Comparison of ENCODE assay signal across 7 cellular contexts in genomic region chrX:101407167-101407747, GRCh38. TPM values are rescaled to one million over a fixed set of nuclear protein-coding genes. Genes with fewer than 3 reads are reported as not detected.
DNase-seq lines count a peak whose midpoint lies in the region; ATAC-seq, FAIRE-seq and TF ChIP-seq lines count a peak whose summit lies in the region.
"Had no signal": no experiment of that assay in that cellular context is flagged by ENCODE, and none has a peak within 500 bp of the region (broad histone marks: within the 10 kb centered on the region; RNA-seq: fewer than 3 reads in every experiment).

No MANE protein-coding gene starts in this region.

- peak overlapping the region; percentile 56 to 94 (median 80) for H3K27ac ChIP-seq in pancreas

- CTCF ChIA-PET in activated CD4-positive, alpha-beta T cell treated with anti-CD3 and anti-CD28 coated beads for 36 hours (lab: Charles Lee) = no interaction called here

- no peaks in the 10 kb centered on the region for H3K36me3 ChIP-seq in pancreas

- H3K9me3 Mint-ChIP-seq in activated CD4-positive, alpha-beta T cell treated with anti-CD3 and anti-CD28 coated beads for 36 hours (ENCODE audit: low read depth) = no peaks in the 10 kb centered on the region

- peak overlapping the region; percentile 97 for H3K27ac Mint-ChIP-seq in activated CD4-positive, alpha-beta T cell treated with anti-CD3 and anti-CD28 coated beads for 36 hours

- no peak for DNase-seq in activated CD4-positive, alpha-beta T cell treated with anti-CD3 and anti-CD28 coated beads for 36 hours
- DNase-seq in activated CD4-positive, alpha-beta T cell treated with anti-CD3 and anti-CD28 coated beads, Interleukin-2, amount 50 U/mL, for 48 hours = no peak
- DNase-seq in choroid plexus epithelial cell (ENCODE audit: low read depth) (no peak), pancreas (no peak), AG08395 (ENCODE audit: low spot score) (no peak), NCI-H1105 (lab: John Stamatoyannopoulos, UW) (no peak)

- FAIRE-seq in pancreas (lab: Jason Lieb, UNC) = no peak

- H3K36me3 Mint-ChIP-seq in activated CD4-positive, alpha-beta T cell treated with anti-CD3 and anti-CD28 coated beads for 36 hours (ENCODE audit: low read depth) = peaks cover 20% of the 10 kb centered on the region

- no peak for ATAC-seq in activated CD4-positive, alpha-beta T cell treated with anti-CD3 and anti-CD28 coated beads for 36 hours
- ATAC-seq in pancreas = peak in 1 of 4 donors; percentile 8

- POLR2A ChIA-PET in activated CD4-positive, alpha-beta T cell treated with anti-CD3 and anti-CD28 coated beads for 36 hours (lab: Charles Lee) = interaction anchor here (1.3 kb wide), 1 partner anchor 17 kb away, joined by 9 read pairs; the partner anchor contains the start of gene RPL36A

- 0 to 22% methylated on average over 15 of the region's 15 CpGs for WGBS in pancreas, 2 donors

- H3K4me3 ChIP-seq in choroid plexus epithelial cell (ENCODE audit: low read depth, low read length) (peak overlapping the region; percentile 80), pancreas (peak overlapping the region; percentile 15 to 56 (median 28))

- H3K27me3 ChIP-seq in pancreas = no peaks in the 10 kb centered on the region

- intact Hi-C loops in activated CD4-positive, alpha-beta T cell treated with anti-CD3 and anti-CD28 coated beads for 36 hours (cut with DNase I, micrococcal nuclease) = loop anchor here (1.0 to 5.0 kb wide), 5 partner anchors 16 to 585 kb away; partner anchors contain the start of genes ARMCX2 (in 1 of the 2), CENPI (in 1 of the 2), CSTF2 (in 1 of the 2) and RPL36A (in 1 of the 2)
- intact Hi-C loops in pancreas (cut with DNase I) = no loop called here

- H3K27me3 Mint-ChIP-seq in activated CD4-positive, alpha-beta T cell treated with anti-CD3 and anti-CD28 coated beads for 36 hours = no peaks in the 10 kb centered on the region

- H3K9me3 ChIP-seq in pancreas = no peaks in the 10 kb centered on the region

- no peaks in the 10 kb centered on the region for H3K4me1 ChIP-seq in pancreas

- H3K4me3 Mint-ChIP-seq in activated CD4-positive, alpha-beta T cell treated with anti-CD3 and anti-CD28 coated beads for 36 hours = peak overlapping the region; percentile 97

- H3K4me1 Mint-ChIP-seq in activated CD4-positive, alpha-beta T cell treated with anti-CD3 and anti-CD28 coated beads for 36 hours = peaks cover 21% of the 10 kb centered on the region

- TF ChIP-seq CTCF in choroid plexus epithelial cell (conservative IDR thresholded peaks at IDR 0.05; ENCODE audit: low read depth, low read length) (no peak), pancreas (IDR thresholded peaks at IDR 0.05) (no peak)

RNA-seq across cellular contexts. Expression of gene GLA, which starts 0.5 kb away (rescaled TPM):
- 10 to 100 TPM; 32.6 to 42.2 TPM for total RNA-seq in activated CD4-positive, alpha-beta T cell treated with anti-CD3 and anti-CD28 coated beads for 36 hours
- total RNA-seq in pancreas = 10 to 100 TPM in 1 of 6 donors, 1 to 10 TPM in 5; 5.1 to 12.8 (median 7.3) TPM
- polyA plus RNA-seq in pancreas = 10 to 100 TPM; 11.2 to 20.5 TPM

RNA-seq across cellular contexts. Expression of gene HNRNPH2, which starts 0.8 kb away (rescaled TPM):
- total RNA-seq in activated CD4-positive, alpha-beta T cell treated with anti-CD3 and anti-CD28 coated beads for 36 hours = 10 to 100 TPM; 18.6 to 26.9 TPM
- 10 to 100 TPM; 15.0 to 32.8 (median 23.3) TPM for total RNA-seq in pancreas
- polyA plus RNA-seq in pancreas = 10 to 100 TPM; 16.2 to 42.5 TPM

RNA-seq across cellular contexts. Expression of gene RPL36A, which starts 16.4 kb away (rescaled TPM):
- 100 to 1,000 TPM; 340 to 709 TPM for total RNA-seq in activated CD4-positive, alpha-beta T cell treated with anti-CD3 and anti-CD28 coated beads for 36 hours
- 100 to 1,000 TPM in 4 of 6 donors, 10 to 100 TPM in 2; 78.4 to 258 (median 115) TPM for total RNA-seq in pancreas
- 1,000 to 10,000 TPM; 1,169 to 1,515 TPM for polyA plus RNA-seq in pancreas

RNA-seq across cellular contexts. Expression of gene BTK, which starts 21.3 kb away (rescaled TPM):
- not detected for total RNA-seq in activated CD4-positive, alpha-beta T cell treated with anti-CD3 and anti-CD28 coated beads for 36 hours
- 1 to 10 TPM in 3 of 6 donors, under 1 TPM in 3; 0.43 to 5.6 (median 0.97) TPM for total RNA-seq in pancreas
- 1 to 10 TPM in 1 of 2 donors, under 1 TPM in 1; 0.53 to 1.7 TPM for polyA plus RNA-seq in pancreas
- total RNA-seq: myocyte had no signal

RNA-seq across cellular contexts. Expression of gene TIMM8A, which starts 58.7 kb away (rescaled TPM):
- total RNA-seq in activated CD4-positive, alpha-beta T cell treated with anti-CD3 and anti-CD28 coated beads for 36 hours = 10 to 100 TPM; 12.8 to 23.8 TPM
- total RNA-seq in pancreas = 1 to 10 TPM; 2.7 to 6.5 (median 5.7) TPM
- polyA plus RNA-seq in pancreas = 1 to 10 TPM; 2.0 to 3.2 TPM

Comparison
In these comparisons a context has a peak if more than half of its experiments do, and no peak if none do; other contexts are left out.
1. intact Hi-C loops: an anchor here in activated CD4-positive, alpha-beta T cell treated with anti-CD3 and anti-CD28 coated beads for 36 hours (1.0 to 5.0 kb wide); none called in pancreas.